11 cellular contexts compared by ENCODE assay signal in genomic region chr14:23694085-23694975, GRCh38. TPM values are rescaled to one million over a fixed set of nuclear protein-coding genes. Genes with fewer than 3 reads are reported as not detected.
DNase-seq lines count a peak whose midpoint lies in the region; ATAC-seq and TF ChIP-seq lines count a peak whose summit lies in the region.
"Had no signal": no experiment of that assay in that cellular context is flagged by ENCODE, and none has a peak within 500 bp of the region (broad histone marks: within the 10 kb centered on the region; RNA-seq: fewer than 3 reads in every experiment).

No MANE protein-coding gene starts in this region.

- H3K27ac ChIP-seq in DND-41 (ENCODE audit: low read length) (no peak overlapping the region), liver (ENCODE audit: low read depth in 1 of 2, low read length in 2 of 2) (no peak overlapping the region)
- H3K27ac ChIP-seq: brain microvascular endothelial cell had no signal

- H3K4me3 ChIP-seq in DND-41 (ENCODE audit: low read depth in 1 of 2, low read length in 2 of 2) (no peak overlapping the region), cardiac fibroblast (replicated peaks in 1 of 2; ENCODE audit: low read depth in 2 of 2, low read length in 2 of 2) (no peak overlapping the region), liver (ENCODE audit: low read depth in 1 of 3, low read length in 3 of 3) (no peak overlapping the region)

- no peaks in the 10 kb centered on the region for H3K4me1 ChIP-seq in DND-41 (ENCODE audit: insufficient read depth, low read length)
- H3K4me1 ChIP-seq in liver (ENCODE audit: control insufficient read depth in 4 of 4, insufficient read depth in 4 of 4, low read length in 3 of 4) = peaks cover 0 to 21% (median 17%) of the 10 kb centered on the region in 4 donors

- no peaks in the 10 kb centered on the region for H3K79me2 ChIP-seq in DND-41 (ENCODE audit: insufficient read depth, low read length)

- H3K36me3 ChIP-seq in DND-41 (ENCODE audit: insufficient read depth, low read length) (no peaks in the 10 kb centered on the region), liver (ENCODE audit: control insufficient read depth in 4 of 4, insufficient read depth in 3 of 4, low read depth in 1 of 4, low read length in 3 of 4) (no peaks in the 10 kb centered on the region)
- H3K36me3 ChIP-seq: brain microvascular endothelial cell had no signal

- TF ChIP-seq RAD21 in liver (IDR thresholded peaks at IDR 0.05) = no peak

- no peaks in the 10 kb centered on the region for H4K20me1 ChIP-seq in DND-41 (ENCODE audit: insufficient read depth, low read length)

- DNase-seq in DND-41 (peak; percentile 5), M059J (ENCODE audit: low read depth) (peak; percentile 29), cardiac fibroblast (ENCODE audit: low read depth in 2 of 2) (peak; percentile 34 to 49), dermis blood vessel endothelial cell (no peak)
- no peak for DNase-seq in stimulated activated CD4-positive, alpha-beta T cell treated with anti-CD3 and anti-CD28 coated beads, Interleukin-2, amount 100 ng/mL, for 24 hours
- DNase-seq: activated B cell treated with CpG ODN at 0.5 μM for 24 hours, brain microvascular endothelial cell, NCI-H1092 treated with DMSO at 0.1 percent for 48 hours had no signal

- H3K4me2 ChIP-seq in DND-41 (ENCODE audit: insufficient read depth, low read length) = no peak overlapping the region

- ATAC-seq in DND-41 (ENCODE audit: insufficient read depth, low read depth) (peak; percentile 17; the same call in 1 of the 3 replicates), GM18873 (IDR thresholded peaks at IDR 0.05; ENCODE audit: low FRiP score, unreplicated experiment) (no peak)
- ATAC-seq in activated CD4-positive, CD25-positive, alpha-beta regulatory T cell treated with anti-CD3 and anti-CD28 coated beads, Interleukin-2, amount 50 U/mL, for 24 hours = no peak

- no peak overlapping the region for H2AFZ ChIP-seq in DND-41 (ENCODE audit: low read depth, low read length)

- WGBS in liver = 26% methylated on average over 9 of the region's 9 CpGs

- no peaks in the 10 kb centered on the region for H3K27me3 ChIP-seq in DND-41 (ENCODE audit: insufficient read depth, low read length, poor library complexity)
- H3K27me3 ChIP-seq in liver (ENCODE audit: control insufficient read depth in 4 of 4, insufficient read depth in 4 of 4, low read length in 3 of 4) = no peaks in the 10 kb centered on the region

- H3K9ac ChIP-seq in DND-41 (ENCODE audit: low read depth, low read length) = no peak overlapping the region
- H3K9ac ChIP-seq in liver (ENCODE audit: low read depth in 1 of 2, low read length in 2 of 2) = no peak overlapping the region

- H3K9me3 ChIP-seq in DND-41 (ENCODE audit: insufficient read depth, low read length, severe bottlenecking) = no peaks in the 10 kb centered on the region
- peaks cover 0 to 2% (median 0%) of the 10 kb centered on the region in 4 donors for H3K9me3 ChIP-seq in liver (ENCODE audit: control insufficient read depth in 4 of 4, low read length in 3 of 4)

- TF ChIP-seq CTCF in DND-41 (IDR thresholded peaks at IDR 0.05; ENCODE audit: borderline replicate concordance, extremely low read depth, low read length, poor library complexity, severe bottlenecking) (no peak), cardiac fibroblast (IDR thresholded peaks at IDR 0.05; ENCODE audit: low read depth, low read length) (no peak), liver (IDR thresholded peaks at IDR 0.05; ENCODE audit: low read depth, low read length, missing input control) (no peak)

TF ChIP-seq in liver, 16 proteins besides CTCF, POLR2A, EP300 and RAD21:
- TF ChIP-seq RXRA (IDR thresholded peaks at IDR 0.05) (peak in 1 of 2 donors; percentile 53), SP1 (IDR thresholded peaks at IDR 0.05) (peak; percentile 62), ATF3 (IDR thresholded peaks at IDR 0.05) (peak; percentile 52), HNF4A (conservative IDR thresholded peaks at IDR 0.05) (peak in 1 of 2 donors; percentile 28), YY1 (IDR thresholded peaks at IDR 0.05) (no peak)

RNA-seq across cellular contexts. Expression of gene DHRS2, which starts 58.2 kb away (rescaled TPM):
- 11.9 and 16.8 TPM in 2 replicates for total RNA-seq in M059J (2014; rRNA removed; shearing (Covaris generic))
- total RNA-seq in liver = 1 to 10 TPM in 1 of 2 donors, under 1 TPM in 1; 0.56 to 1.0 TPM
- polyA plus RNA-seq in liver = under 1 TPM; 0.33 to 0.68 TPM
- 0.51 and 0.65 TPM in 2 replicates for total RNA-seq in dermis blood vessel endothelial cell
- total RNA-seq: activated B cell treated with CpG ODN at 0.5 μM for 24 hours had no signal

Comparison
In these comparisons a context has a peak if more than half of its experiments do, and no peak if none do; other contexts are left out.
1. DNase-seq: peak in DND-41 (single experiment), M059J (single experiment) and cardiac fibroblast (2 of 2); none in stimulated activated CD4-positive, alpha-beta T cell treated with anti-CD3 and anti-CD28 coated beads, Interleukin-2, amount 100 ng/mL, for 24 hours (0 of 2) and dermis blood vessel endothelial cell (single experiment).